Comparison of ENCODE assay signal across 14 cellular contexts in genomic region chr11:66118847-66119246, GRCh38. TPM values are rescaled to one million over a fixed set of nuclear protein-coding genes. Genes with fewer than 3 reads are reported as not detected.
DNase-seq lines count a peak whose midpoint lies in the region; ATAC-seq and TF ChIP-seq lines count a peak whose summit lies in the region.
"Had no signal": no experiment of that assay in that cellular context is flagged by ENCODE, and none has a peak within 500 bp of the region (broad histone marks: within the 10 kb centered on the region; RNA-seq: fewer than 3 reads in every experiment).

No MANE protein-coding gene starts in this region.

- no peak for TF ChIP-seq CTCF in type B pancreatic cell (conservative IDR thresholded peaks at IDR 0.05)

- CTCF ChIA-PET in activated naive CD4-positive, alpha-beta T cell treated with anti-CD3 and anti-CD28 coated beads for 36 hours (lab: Charles Lee): interaction anchor here (2.7 to 2.9 kb wide), 2 partner anchors 15 to 51 kb away, joined by 10 to 11 read pairs; no protein-coding TSS in a partner anchor

- POLR2A ChIA-PET in activated naive CD8-positive, alpha-beta T cell treated with anti-CD3 and anti-CD28 coated beads, Interleukin-2, amount 10 ng/mL, durations not matched to agents 7 days and 5 days (lab: Charles Lee): interaction anchor here (0.6 to 5.5 kb wide), 6 partner anchors 8 to 567 kb away, joined by 3 to 31 read pairs (median 4); partner anchors contain the start of genes PACS1 and YIF1A

- H3K4me3 Mint-ChIP-seq in activated naive CD4-positive, alpha-beta T cell treated with anti-CD3 and anti-CD28 coated beads for 36 hours: no peak overlapping the region
- no peak overlapping the region for H3K4me3 Mint-ChIP-seq in activated naive CD8-positive, alpha-beta T cell treated with anti-CD3 and anti-CD28 coated beads, Interleukin-2, amount 10 ng/mL, durations not matched to agents 7 days and 5 days
- H3K4me3 Mint-ChIP-seq in type B pancreatic cell: no peak overlapping the region
- H3K4me3 Mint-ChIP-seq: dendritic cell treated with granulocyte-macrophage colony-stimulating factor and Interleukin-4, amounts not matched to agents 40 ng/mL and 50 ng/mL, for 4 days had no signal

- no peak for ATAC-seq in activated naive CD8-positive, alpha-beta T cell treated with anti-CD3 and anti-CD28 coated beads, Interleukin-2, amount 10 ng/mL, durations not matched to agents 7 days and 5 days (ENCODE audit: low read depth)
- no peak for ATAC-seq in GM19324 (IDR thresholded peaks at IDR 0.05; ENCODE audit: low FRiP score, unreplicated experiment)
- ATAC-seq in GM21619 (IDR thresholded peaks at IDR 0.05; ENCODE audit: unreplicated experiment): no peak

- H3K36me3 Mint-ChIP-seq in activated naive CD4-positive, alpha-beta T cell treated with anti-CD3 and anti-CD28 coated beads for 36 hours (ENCODE audit: low read depth): no peaks in the 10 kb centered on the region
- H3K36me3 Mint-ChIP-seq in activated naive CD8-positive, alpha-beta T cell treated with anti-CD3 and anti-CD28 coated beads, Interleukin-2, amount 10 ng/mL, durations not matched to agents 7 days and 5 days: peaks cover 10% of the 10 kb centered on the region
- no peaks in the 10 kb centered on the region for H3K36me3 Mint-ChIP-seq in type B pancreatic cell

- no peaks in the 10 kb centered on the region for H3K27me3 Mint-ChIP-seq in activated naive CD4-positive, alpha-beta T cell treated with anti-CD3 and anti-CD28 coated beads for 36 hours (ENCODE audit: low read depth)
- no peaks in the 10 kb centered on the region for H3K27me3 Mint-ChIP-seq in activated naive CD8-positive, alpha-beta T cell treated with anti-CD3 and anti-CD28 coated beads, Interleukin-2, amount 10 ng/mL, durations not matched to agents 7 days and 5 days
- H3K27me3 Mint-ChIP-seq in type B pancreatic cell: no peaks in the 10 kb centered on the region
- H3K27me3 Mint-ChIP-seq: dendritic cell treated with granulocyte-macrophage colony-stimulating factor and Interleukin-4, amounts not matched to agents 40 ng/mL and 50 ng/mL, for 4 days had no signal

- intact Hi-C loops in activated naive CD4-positive, alpha-beta T cell treated with anti-CD3 and anti-CD28 coated beads for 36 hours (cut with micrococcal nuclease): no loop called here

- H3K27ac Mint-ChIP-seq in activated naive CD4-positive, alpha-beta T cell treated with anti-CD3 and anti-CD28 coated beads for 36 hours: peak overlapping the region; percentile 9
- peak overlapping the region; percentile 52 for H3K27ac Mint-ChIP-seq in activated naive CD8-positive, alpha-beta T cell treated with anti-CD3 and anti-CD28 coated beads, Interleukin-2, amount 10 ng/mL, durations not matched to agents 7 days and 5 days
- peak overlapping the region; percentile 80 for H3K27ac Mint-ChIP-seq in type B pancreatic cell
- H3K27ac Mint-ChIP-seq: dendritic cell treated with granulocyte-macrophage colony-stimulating factor and Interleukin-4, amounts not matched to agents 40 ng/mL and 50 ng/mL, for 4 days had no signal

- no peaks in the 10 kb centered on the region for H3K9me3 Mint-ChIP-seq in activated naive CD4-positive, alpha-beta T cell treated with anti-CD3 and anti-CD28 coated beads for 36 hours
- no peaks in the 10 kb centered on the region for H3K9me3 Mint-ChIP-seq in activated naive CD8-positive, alpha-beta T cell treated with anti-CD3 and anti-CD28 coated beads, Interleukin-2, amount 10 ng/mL, durations not matched to agents 7 days and 5 days
- H3K9me3 Mint-ChIP-seq in type B pancreatic cell: no peaks in the 10 kb centered on the region
- H3K9me3 Mint-ChIP-seq: dendritic cell treated with granulocyte-macrophage colony-stimulating factor and Interleukin-4, amounts not matched to agents 40 ng/mL and 50 ng/mL, for 4 days had no signal

- H3K4me1 Mint-ChIP-seq in activated naive CD4-positive, alpha-beta T cell treated with anti-CD3 and anti-CD28 coated beads for 36 hours (ENCODE audit: low read depth): peaks cover 80% of the 10 kb centered on the region
- peaks cover 64% of the 10 kb centered on the region for H3K4me1 Mint-ChIP-seq in activated naive CD8-positive, alpha-beta T cell treated with anti-CD3 and anti-CD28 coated beads, Interleukin-2, amount 10 ng/mL, durations not matched to agents 7 days and 5 days
- H3K4me1 Mint-ChIP-seq in type B pancreatic cell (ENCODE audit: unreplicated experiment): peaks cover 37% of the 10 kb centered on the region

- no peak for DNase-seq in activated naive CD4-positive, alpha-beta T cell treated with anti-CD3 and anti-CD28 coated beads for 36 hours
- no peak for DNase-seq in activated naive CD4-positive, alpha-beta T cell (lab: John Stamatoyannopoulos, UW)
- DNase-seq in activated naive CD8-positive, alpha-beta T cell treated with anti-CD3 and anti-CD28 coated beads, Interleukin-2, amount 10 ng/mL, durations not matched to agents 7 days and 5 days: no peak
- peak; percentile 11 for DNase-seq in iris pigment epithelial cell (ENCODE audit: low read depth)
- no peak for DNase-seq in type B pancreatic cell (ENCODE audit: extremely low spot score, unreplicated experiment)
- no peak for DNase-seq in midbrain (lab: John Stamatoyannopoulos, UW)
- DNase-seq: activated effector memory CD4-positive, alpha-beta T cell treated with anti-CD3 and anti-CD28 coated beads, Interleukin-2, amount 50 U/mL, for 16 hours; GDM1; head of caudate nucleus; NCI-H2029; Peyer's patch had no signal

RNA-seq across cellular contexts. Expression of gene PACS1, which starts 48.8 kb away (rescaled TPM):
- 10 to 100 TPM; 77.8 to 80.7 TPM for total RNA-seq in activated naive CD4-positive, alpha-beta T cell treated with anti-CD3 and anti-CD28 coated beads for 36 hours
- total RNA-seq in activated naive CD8-positive, alpha-beta T cell treated with anti-CD3 and anti-CD28 coated beads, Interleukin-2, amount 10 ng/mL, durations not matched to agents 7 days and 5 days: 100 to 1,000 TPM; 138 to 162 TPM
- total RNA-seq in type B pancreatic cell (ENCODE audit: low replicate concordance): 44.1 and 49.9 TPM in 2 replicates

Comparison
In these comparisons a context has a peak if more than half of its experiments do, and no peak if none do; other contexts are left out.
1. H3K27ac Mint-ChIP-seq: peak in every context shown above with its lines; median percentile 80 in type B pancreatic cell; 52 in activated naive CD8-positive, alpha-beta T cell treated with anti-CD3 and anti-CD28 coated beads, Interleukin-2, amount 10 ng/mL, durations not matched to agents 7 days and 5 days; 9 in activated naive CD4-positive, alpha-beta T cell treated with anti-CD3 and anti-CD28 coated beads for 36 hours.